In the genomic region with DNA sequence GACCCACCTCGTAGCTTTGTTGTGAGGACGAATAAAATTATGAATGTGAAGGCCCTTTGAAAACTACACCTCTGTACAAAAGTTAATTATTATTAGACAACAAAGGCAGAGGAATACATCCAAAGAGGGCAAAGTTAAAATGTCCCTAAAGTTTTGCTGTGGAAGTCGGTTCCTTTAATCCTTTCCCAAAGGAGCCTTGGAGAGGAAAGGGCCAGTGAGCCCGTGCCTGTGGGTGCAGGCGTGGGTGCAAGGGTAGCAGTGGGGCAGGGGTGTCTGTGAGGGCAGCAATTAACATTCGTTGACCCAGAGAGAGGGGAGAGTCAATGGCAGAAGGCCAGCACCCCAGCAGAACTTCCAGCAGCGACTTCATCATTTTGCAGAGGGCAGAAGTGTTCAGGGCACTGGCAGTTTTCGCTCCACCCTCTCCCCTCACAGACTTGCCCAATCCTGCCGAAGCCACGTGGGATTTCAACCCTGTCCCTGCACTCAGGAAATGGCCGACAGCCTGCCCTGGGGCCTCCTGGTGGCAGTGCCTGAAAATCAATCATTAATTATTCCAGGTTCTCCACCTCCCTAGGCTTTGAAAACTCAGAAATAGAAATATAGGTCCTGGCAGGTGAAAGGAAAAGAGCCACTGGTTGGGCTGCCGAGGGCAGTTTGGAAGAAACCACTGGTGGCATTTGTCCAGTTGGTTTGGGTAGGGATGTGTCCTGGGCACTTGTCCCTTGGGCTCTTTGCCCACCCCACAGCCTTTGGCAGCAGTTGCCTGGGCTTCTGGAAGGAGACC, we compare ENCODE assay signal across 9 cellular contexts. TPM values are rescaled to one million over a fixed set of nuclear protein-coding genes. Genes with fewer than 3 reads are reported as not detected.
DNase-seq lines count a peak whose midpoint lies in the region; TF ChIP-seq lines count a peak whose summit lies in the region.
"Had no signal": no experiment of that assay in that cellular context is flagged by ENCODE, and none has a peak within 500 bp of the region (broad histone marks: within the 10 kb centered on the region; RNA-seq: fewer than 3 reads in every experiment).

No MANE protein-coding gene starts in this region.

- no peak overlapping the region for H3K27ac Mint-ChIP-seq in glutamatergic neuron (ENCODE audit: unreplicated experiment)

- peaks cover 28% of the 10 kb centered on the region for H3K27me3 Mint-ChIP-seq in glutamatergic neuron (ENCODE audit: unreplicated experiment)

- H3K36me3 Mint-ChIP-seq in glutamatergic neuron (ENCODE audit: unreplicated experiment): no peaks in the 10 kb centered on the region

- no peak overlapping the region for H3K4me3 Mint-ChIP-seq in glutamatergic neuron (ENCODE audit: unreplicated experiment)
- H3K4me3 Mint-ChIP-seq: neural crest cell had no signal

- no peak for TF ChIP-seq CTCF in glutamatergic neuron (IDR thresholded peaks at IDR 0.05; ENCODE audit: partially characterized antibody, unreplicated experiment)
- no peak for TF ChIP-seq CTCF in GM20000 (IDR thresholded peaks at IDR 0.05; ENCODE audit: extremely low read depth, missing control alignments)

- no peaks in the 10 kb centered on the region for H3K4me1 Mint-ChIP-seq in glutamatergic neuron (ENCODE audit: low read depth, unreplicated experiment)

- peaks cover 8% of the 10 kb centered on the region for H3K9me3 Mint-ChIP-seq in glutamatergic neuron (ENCODE audit: unreplicated experiment)
- H3K9me3 Mint-ChIP-seq: neural crest cell had no signal

- DNase-seq in H4 (ENCODE audit: low spot score) (peak; percentile 90), RPMI7951 (ENCODE audit: low read depth) (peak; percentile 84), glutamatergic neuron (peak; percentile 48), putamen (ENCODE audit: low spot score) (peak; percentile 50), GM20000 (ENCODE audit: low spot score) (no peak), cerebellum (ENCODE audit: low spot score) (no peak), NCI-H510A (lab: John Stamatoyannopoulos, UW) (no peak), erythroblast (lab: John Stamatoyannopoulos, UW) (no peak)

- TF ChIP-seq POLR2A in erythroblast (IDR thresholded peaks at IDR 0.05; ENCODE audit: low read length): no peak

RNA-seq across cellular contexts. Expression of a gene that starts 4.2 kb away (rescaled TPM):
- 0.08 TPM in 1 of 2 replicates, not detected in the other for total RNA-seq in H4 (2014; rRNA removed; shearing (Covaris generic))
- 5.4 and 12.6 TPM in 2 replicates for total RNA-seq in RPMI7951 (2014; rRNA removed; shearing (Covaris generic))
- 1.4 TPM for total RNA-seq in glutamatergic neuron (ENCODE audit: unreplicated experiment)
- not detected for total RNA-seq in cerebellum

Comparison
In these comparisons a context has a peak if more than half of its experiments do, and no peak if none do; other contexts are left out.
1. DNase-seq: peak in H4 (single experiment), RPMI7951 (single experiment), glutamatergic neuron (single experiment) and putamen (single experiment); none in GM20000 (single experiment), cerebellum (single experiment), NCI-H510A (single experiment) and erythroblast (0 of 2).